ENCODE assay signal across 1 cellular context in the genomic region with DNA sequence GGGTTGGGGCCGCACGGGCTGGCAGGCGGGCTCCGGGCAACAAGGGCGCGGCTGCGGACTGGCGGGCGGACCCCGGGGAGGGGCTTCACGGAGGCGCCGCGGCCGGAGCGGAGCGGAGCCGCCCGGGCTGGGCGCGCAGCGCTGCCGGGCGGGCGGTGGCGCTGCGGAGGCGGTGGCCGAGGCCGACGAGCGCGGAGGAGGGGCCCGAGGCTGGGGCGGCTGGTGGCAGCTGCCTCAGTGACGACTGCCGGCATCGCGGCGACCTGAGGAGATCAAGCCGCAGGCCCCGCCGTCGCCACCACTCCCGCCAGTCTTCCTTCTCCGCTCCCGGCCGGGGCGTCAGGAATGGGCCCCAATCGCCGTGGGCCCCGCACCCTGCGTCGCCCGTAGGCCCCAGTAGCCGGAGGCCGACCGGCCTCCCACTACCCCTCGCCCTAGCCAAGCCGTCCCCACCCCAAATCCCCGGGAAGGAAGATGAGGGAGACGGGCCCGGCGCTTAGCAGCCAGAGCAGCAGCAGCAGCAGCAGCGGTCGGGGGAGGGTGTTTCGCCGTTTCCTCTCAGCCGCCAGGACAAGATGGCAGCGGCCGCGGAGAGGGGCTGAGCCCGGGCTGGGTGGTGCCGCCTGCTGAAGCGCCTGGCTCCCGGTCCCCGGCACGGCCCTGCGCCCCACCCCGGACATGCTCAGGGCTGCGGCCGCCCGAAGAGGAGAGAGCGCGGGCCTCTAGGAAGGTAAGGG.
TF ChIP-seq lines count a peak whose summit lies in the region.

A gene (plus strand): TSS at position 222 of the 737 bp plus-strand sequence.

TF ChIP-seq in SK-N-SH, 30 proteins besides CTCF, POLR2A, EP300 and RAD21 (continued from another document):
- TF ChIP-seq, protein P1, sequence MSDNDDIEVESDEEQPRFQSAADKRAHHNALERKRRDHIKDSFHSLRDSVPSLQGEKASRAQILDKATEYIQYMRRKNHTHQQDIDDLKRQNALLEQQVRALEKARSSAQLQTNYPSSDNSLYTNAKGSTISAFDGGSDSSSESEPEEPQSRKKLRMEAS (IDR thresholded peaks at IDR 0.05; ENCODE audit: low read depth), result no peak; the same call in 1 of the 2 replicates
- TF ChIP-seq EZH2phosphoT487 (IDR thresholded peaks at IDR 0.05; ENCODE audit: borderline replicate concordance, low read depth), result no peak
- peak; percentile 8; the same call in 1 of the 2 replicates for TF ChIP-seq TEAD4 (IDR thresholded peaks at IDR 0.05; ENCODE audit: borderline replicate concordance, insufficient read depth)
- TF ChIP-seq FOXJ3 (CRISPR knock-in tag; IDR thresholded peaks at IDR 0.05), result no peak
- TF ChIP-seq, protein P2, sequence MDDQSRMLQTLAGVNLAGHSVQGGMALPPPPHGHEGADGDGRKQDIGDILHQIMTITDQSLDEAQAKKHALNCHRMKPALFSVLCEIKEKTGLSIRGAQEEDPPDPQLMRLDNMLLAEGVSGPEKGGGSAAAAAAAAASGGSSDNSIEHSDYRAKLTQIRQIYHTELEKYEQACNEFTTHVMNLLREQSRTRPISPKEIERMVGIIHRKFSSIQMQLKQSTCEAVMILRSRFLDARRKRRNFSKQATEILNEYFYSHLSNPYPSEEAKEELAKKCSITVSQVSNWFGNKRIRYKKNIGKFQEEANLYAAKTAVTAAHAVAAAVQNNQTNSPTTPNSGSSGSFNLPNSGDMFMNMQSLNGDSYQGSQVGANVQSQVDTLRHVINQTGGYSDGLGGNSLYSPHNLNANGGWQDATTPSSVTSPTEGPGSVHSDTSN (IDR thresholded peaks at IDR 0.05), result no peak
- TF ChIP-seq, protein P3, sequence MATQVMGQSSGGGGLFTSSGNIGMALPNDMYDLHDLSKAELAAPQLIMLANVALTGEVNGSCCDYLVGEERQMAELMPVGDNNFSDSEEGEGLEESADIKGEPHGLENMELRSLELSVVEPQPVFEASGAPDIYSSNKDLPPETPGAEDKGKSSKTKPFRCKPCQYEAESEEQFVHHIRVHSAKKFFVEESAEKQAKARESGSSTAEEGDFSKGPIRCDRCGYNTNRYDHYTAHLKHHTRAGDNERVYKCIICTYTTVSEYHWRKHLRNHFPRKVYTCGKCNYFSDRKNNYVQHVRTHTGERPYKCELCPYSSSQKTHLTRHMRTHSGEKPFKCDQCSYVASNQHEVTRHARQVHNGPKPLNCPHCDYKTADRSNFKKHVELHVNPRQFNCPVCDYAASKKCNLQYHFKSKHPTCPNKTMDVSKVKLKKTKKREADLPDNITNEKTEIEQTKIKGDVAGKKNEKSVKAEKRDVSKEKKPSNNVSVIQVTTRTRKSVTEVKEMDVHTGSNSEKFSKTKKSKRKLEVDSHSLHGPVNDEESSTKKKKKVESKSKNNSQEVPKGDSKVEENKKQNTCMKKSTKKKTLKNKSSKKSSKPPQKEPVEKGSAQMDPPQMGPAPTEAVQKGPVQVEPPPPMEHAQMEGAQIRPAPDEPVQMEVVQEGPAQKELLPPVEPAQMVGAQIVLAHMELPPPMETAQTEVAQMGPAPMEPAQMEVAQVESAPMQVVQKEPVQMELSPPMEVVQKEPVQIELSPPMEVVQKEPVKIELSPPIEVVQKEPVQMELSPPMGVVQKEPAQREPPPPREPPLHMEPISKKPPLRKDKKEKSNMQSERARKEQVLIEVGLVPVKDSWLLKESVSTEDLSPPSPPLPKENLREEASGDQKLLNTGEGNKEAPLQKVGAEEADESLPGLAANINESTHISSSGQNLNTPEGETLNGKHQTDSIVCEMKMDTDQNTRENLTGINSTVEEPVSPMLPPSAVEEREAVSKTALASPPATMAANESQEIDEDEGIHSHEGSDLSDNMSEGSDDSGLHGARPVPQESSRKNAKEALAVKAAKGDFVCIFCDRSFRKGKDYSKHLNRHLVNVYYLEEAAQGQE (IDR thresholded peaks at IDR 0.05; ENCODE audit: low read depth, low read length), result no peak
- TF ChIP-seq, protein P4, sequence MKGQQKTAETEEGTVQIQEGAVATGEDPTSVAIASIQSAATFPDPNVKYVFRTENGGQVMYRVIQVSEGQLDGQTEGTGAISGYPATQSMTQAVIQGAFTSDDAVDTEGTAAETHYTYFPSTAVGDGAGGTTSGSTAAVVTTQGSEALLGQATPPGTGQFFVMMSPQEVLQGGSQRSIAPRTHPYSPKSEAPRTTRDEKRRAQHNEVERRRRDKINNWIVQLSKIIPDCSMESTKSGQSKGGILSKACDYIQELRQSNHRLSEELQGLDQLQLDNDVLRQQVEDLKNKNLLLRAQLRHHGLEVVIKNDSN (IDR thresholded peaks at IDR 0.05; ENCODE audit: borderline replicate concordance, low read depth), result no peak; the same call in 1 of the 2 replicates
- no peak; the same call in 1 of the 2 replicates for TF ChIP-seq MXI1 (IDR thresholded peaks at IDR 0.05; ENCODE audit: low read depth, low read length)
